ENCODE assay signal across 22 cellular contexts in genomic region chr1:217417363-217417762, GRCh38.
DNase-seq lines count a peak whose midpoint lies in the region; ATAC-seq, FAIRE-seq and TF ChIP-seq lines count a peak whose summit lies in the region.
"Had no signal": no experiment of that assay in that cellular context is flagged by ENCODE, and none has a peak within 500 bp of the region (broad histone marks: within the 10 kb centered on the region; RNA-seq: fewer than 3 reads in every experiment).

No MANE protein-coding gene starts in this region.

- H3K9me3 ChIP-seq in Karpas-422 (ENCODE audit: low read length) (no peaks in the 10 kb centered on the region), neural progenitor cell (ENCODE audit: low read depth) (no peaks in the 10 kb centered on the region)
- H3K9me3 ChIP-seq: A549, Caco-2 had no signal

- TF ChIP-seq CTCF in GM23338 (conservative IDR thresholded peaks at IDR 0.05; ENCODE audit: low read depth in 2 of 2) (no peak), bronchial epithelial cell (IDR thresholded peaks at IDR 0.05; ENCODE audit: insufficient read depth, low read length, severe bottlenecking) (no peak), neural progenitor cell (IDR thresholded peaks at IDR 0.05) (no peak)

- H3K4me2 ChIP-seq in GM23338 (no peak overlapping the region), Karpas-422 (ENCODE audit: low read depth, low read length, poor library complexity, severe bottlenecking) (no peak overlapping the region), neural progenitor cell (no peak overlapping the region)
- H3K4me2 ChIP-seq: A549 had no signal

- peak overlapping the region; percentile 79; the same call in 1 of the 2 replicates for H2AFZ ChIP-seq in GM23338
- H2AFZ ChIP-seq in Karpas-422 (ENCODE audit: low read length) = no peak overlapping the region
- H2AFZ ChIP-seq in neural progenitor cell (replicated peaks) = peak overlapping the region; percentile 9

- H3K27ac ChIP-seq in GM23338 (ENCODE audit: low read depth) (no peak overlapping the region), Karpas-422 (ENCODE audit: low read length) (no peak overlapping the region), neural progenitor cell (no peak overlapping the region)
- H3K27ac ChIP-seq: A549 had no signal

- no peak for DNase-seq in GM23338 (ENCODE audit: low spot score)
- peak; percentile 16 for DNase-seq in Karpas-422
- DNase-seq in bronchial epithelial cell (ENCODE audit: low read depth) = peak; percentile 27
- DNase-seq in neural progenitor cell (ENCODE audit: low spot score) = no peak
- no peak for DNase-seq in T-helper 1 cell
- DNase-seq in left ventricle myocardium superior = no peak
- DNase-seq: 8988T; ACHN; C1 segment of cervical spinal cord; Caco-2; CD8-positive, alpha-beta T cell; DMS153; DMS79; EL; GDM1; GOT3; H7; HCEC 1CT had no signal

- no peak for FAIRE-seq in bronchial epithelial cell (lab: Jason Lieb, UNC)
- FAIRE-seq: A549, GM12878, GM19239 had no signal

- H3K36me3 Mint-ChIP-seq in GM23338 (ENCODE audit: low read depth) = no peaks in the 10 kb centered on the region
- no peaks in the 10 kb centered on the region for H3K36me3 Mint-ChIP-seq in neural progenitor cell
- H3K36me3 Mint-ChIP-seq: CD8-positive, alpha-beta T cell had no signal

- H3K27me3 Mint-ChIP-seq in GM23338 (ENCODE audit: insufficient read depth, low read depth, poor library complexity) (peaks cover 2% of the 10 kb centered on the region), neural progenitor cell (ENCODE audit: insufficient read depth, low read depth) (no peaks in the 10 kb centered on the region)

- no peaks in the 10 kb centered on the region for H3K4me1 ChIP-seq in GM23338 (ENCODE audit: insufficient read depth)
- H3K4me1 ChIP-seq in Karpas-422 (ENCODE audit: low read length) = 0 out of 2 replicates have a peak, but pooled peaks cover 4% of the 10 kb centered on the region
- no peaks in the 10 kb centered on the region for H3K4me1 ChIP-seq in neural progenitor cell
- H3K4me1 ChIP-seq: A549, Caco-2 had no signal

- no peak overlapping the region for H3K27ac Mint-ChIP-seq in GM23338
- no peak overlapping the region for H3K27ac Mint-ChIP-seq in neural progenitor cell
- H3K27ac Mint-ChIP-seq: CD8-positive, alpha-beta T cell had no signal

- H3K9me3 Mint-ChIP-seq in GM23338 (no peaks in the 10 kb centered on the region), neural progenitor cell (peaks cover 4% of the 10 kb centered on the region)
- H3K9me3 Mint-ChIP-seq: CD8-positive, alpha-beta T cell had no signal

- H3K36me3 ChIP-seq in GM23338 (ENCODE audit: insufficient read depth) (no peaks in the 10 kb centered on the region), Karpas-422 (ENCODE audit: insufficient read depth, low read length) (no peaks in the 10 kb centered on the region), bronchial epithelial cell (ENCODE audit: control insufficient read depth, insufficient read depth, low read length) (no peaks in the 10 kb centered on the region), neural progenitor cell (no peaks in the 10 kb centered on the region)

- H3K4me3 ChIP-seq in GM23338 (no peak overlapping the region), Karpas-422 (ENCODE audit: low read length) (no peak overlapping the region), bronchial epithelial cell (ENCODE audit: low read depth, low read length) (no peak overlapping the region), neural progenitor cell (no peak overlapping the region)
- H3K4me3 ChIP-seq: A549, GM12878 had no signal

- H3K9ac ChIP-seq in Karpas-422 (ENCODE audit: low read length) (no peak overlapping the region), neural progenitor cell (no peak overlapping the region)

- no peaks in the 10 kb centered on the region for H3F3A ChIP-seq in GM23338 (replicated peaks; ENCODE audit: low read depth)
- H3F3A ChIP-seq in neural progenitor cell (ENCODE audit: low read depth) = no peaks in the 10 kb centered on the region

- ATAC-seq in GM23338 (no peak), left ventricle myocardium superior (no peak), GM19463 (IDR thresholded peaks at IDR 0.05; ENCODE audit: unreplicated experiment) (no peak)
- ATAC-seq: A549; CD8-positive, alpha-beta T cell; GM12878 had no signal

- H3K79me2 ChIP-seq in GM23338 (replicated peaks; ENCODE audit: insufficient read depth) (no peaks in the 10 kb centered on the region), Karpas-422 (ENCODE audit: low read length) (no peaks in the 10 kb centered on the region), neural progenitor cell (ENCODE audit: low read depth) (no peaks in the 10 kb centered on the region)

- H4K20me1 ChIP-seq in GM23338 (replicated peaks; ENCODE audit: insufficient read depth) = no peaks in the 10 kb centered on the region
- H4K20me1 ChIP-seq in Karpas-422 (ENCODE audit: insufficient read depth, low read depth, low read length) = no peaks in the 10 kb centered on the region
- H4K20me1 ChIP-seq in neural progenitor cell (ENCODE audit: low read depth) = no peaks in the 10 kb centered on the region

- H3K4me3 Mint-ChIP-seq in GM23338 (no peak overlapping the region), neural progenitor cell (no peak overlapping the region)
- H3K4me3 Mint-ChIP-seq: CD8-positive, alpha-beta T cell had no signal

- H3K9me2 ChIP-seq in GM23338 (ENCODE audit: insufficient read depth) (no peaks in the 10 kb centered on the region), Karpas-422 (replicated peaks; ENCODE audit: insufficient read depth, low read length) (no peaks in the 10 kb centered on the region)

- H3K4me1 Mint-ChIP-seq in GM23338 (no peaks in the 10 kb centered on the region), neural progenitor cell (no peaks in the 10 kb centered on the region)

- intact Hi-C loops in left ventricle myocardium superior (cut with micrococcal nuclease) = no loop called here

- H3K27me3 ChIP-seq in GM23338 (ENCODE audit: insufficient read depth) = no peaks in the 10 kb centered on the region
- H3K27me3 ChIP-seq in Karpas-422 (ENCODE audit: low read length) = no peaks in the 10 kb centered on the region
- no peaks in the 10 kb centered on the region for H3K27me3 ChIP-seq in bronchial epithelial cell (ENCODE audit: control insufficient read depth, insufficient read depth, low read length)
- no peaks in the 10 kb centered on the region for H3K27me3 ChIP-seq in neural progenitor cell

TF ChIP-seq in GM23338, 12 proteins besides CTCF, POLR2A, EP300 and RAD21 (continues in another document):
- TF ChIP-seq CREB1 (CRISPR knock-in tag; IDR thresholded peaks at IDR 0.05; ENCODE audit: low read depth) (no peak), STAT1 (IDR thresholded peaks at IDR 0.05; ENCODE audit: unreplicated experiment) (no peak), ZNF462 (CRISPR knock-in tag; IDR thresholded peaks at IDR 0.05) (no peak), NANOG (IDR thresholded peaks at IDR 0.05; ENCODE audit: borderline replicate concordance) (no peak)

Comparison
In these comparisons a context has a peak if more than half of its experiments do, and no peak if none do; other contexts are left out.
1. DNase-seq: peak in Karpas-422 (single experiment) and bronchial epithelial cell (single experiment); none in GM23338 (single experiment), neural progenitor cell (single experiment), T-helper 1 cell (0 of 5) and left ventricle myocardium superior (single experiment).